Comparison of ENCODE assay signal across 8 cellular contexts in the genomic region with DNA sequence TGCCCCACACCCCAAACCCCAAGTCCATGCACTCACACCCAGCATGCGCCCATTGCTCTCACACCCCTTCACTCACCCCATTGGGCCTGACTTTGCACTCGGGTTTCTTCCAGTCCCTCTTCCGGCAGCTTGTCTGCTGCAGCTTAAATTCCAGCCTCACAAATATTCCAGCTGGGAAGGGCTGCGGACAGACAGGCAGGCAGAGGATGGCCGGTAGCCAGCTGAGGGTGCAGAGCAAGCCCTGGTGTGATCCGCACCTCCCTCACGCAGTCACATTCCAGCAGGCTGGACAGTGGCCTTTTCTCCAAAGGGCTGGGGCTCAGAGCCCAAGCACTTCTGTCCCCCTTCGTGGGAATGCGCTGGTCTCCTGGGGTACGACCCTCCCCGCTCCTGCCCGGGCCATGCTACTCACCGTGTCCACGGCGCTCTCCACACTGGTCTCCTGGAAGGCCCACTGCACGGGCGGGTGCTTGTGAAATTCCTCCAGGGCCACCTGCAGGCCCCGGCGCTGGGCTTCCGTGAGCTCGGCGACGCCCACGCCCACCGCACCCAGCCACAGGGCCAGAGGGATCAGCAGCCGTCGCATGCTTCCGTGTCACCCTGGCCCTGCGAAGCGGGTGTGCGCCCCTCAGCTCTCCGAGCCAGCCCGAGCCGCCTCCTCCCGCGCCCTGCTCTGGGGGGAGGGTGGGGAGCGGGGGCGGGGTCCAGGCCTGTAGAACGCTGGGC.
DNase-seq lines count a peak whose midpoint lies in the region; ATAC-seq lines count a peak whose summit lies in the region.

No MANE protein-coding gene starts in this region.

- H3K4me3 Mint-ChIP-seq in activated naive CD8-positive, alpha-beta T cell treated with anti-CD3 and anti-CD28 coated beads, Interleukin-2, amount 50 U/mL, for 24 hours: no peak overlapping the region

- H3K27ac Mint-ChIP-seq in activated naive CD8-positive, alpha-beta T cell treated with anti-CD3 and anti-CD28 coated beads, Interleukin-2, amount 50 U/mL, for 24 hours: no peak overlapping the region

- no peaks in the 10 kb centered on the region for H3K9me3 Mint-ChIP-seq in activated naive CD8-positive, alpha-beta T cell treated with anti-CD3 and anti-CD28 coated beads, Interleukin-2, amount 50 U/mL, for 24 hours

- H3K27me3 Mint-ChIP-seq in activated naive CD8-positive, alpha-beta T cell treated with anti-CD3 and anti-CD28 coated beads, Interleukin-2, amount 50 U/mL, for 24 hours: peaks cover 37% of the 10 kb centered on the region

- peak overlapping the region; percentile 66 for H3K4me3 ChIP-seq in iPS-11a (ENCODE audit: low read depth, low read length)

- peaks cover 9% of the 10 kb centered on the region for H3K4me1 Mint-ChIP-seq in activated naive CD8-positive, alpha-beta T cell treated with anti-CD3 and anti-CD28 coated beads, Interleukin-2, amount 50 U/mL, for 24 hours

- peak; percentile 44 for ATAC-seq in activated naive CD8-positive, alpha-beta T cell treated with anti-CD3 and anti-CD28 coated beads, Interleukin-2, amount 50 U/mL, for 24 hours
- ATAC-seq in HG03520 (IDR thresholded peaks at IDR 0.05; ENCODE audit: unreplicated experiment) (no peak), HG02610 (IDR thresholded peaks at IDR 0.05; ENCODE audit: unreplicated experiment) (no peak)

- DNase-seq in EL (peak; percentile 54), retina (peak; percentile 67), SKM-1 treated with dmso at 0.1 percent for 144 hours (lab: John Stamatoyannopoulos, UW; ENCODE audit: unreplicated experiment) (no peak), pons (ENCODE audit: low spot score) (no peak)
- peak; percentile 26 for DNase-seq in activated naive CD8-positive, alpha-beta T cell treated with anti-CD3 and anti-CD28 coated beads, Interleukin-2, amount 50 U/mL, for 24 hours

- peaks cover 4% of the 10 kb centered on the region for H3K36me3 Mint-ChIP-seq in activated naive CD8-positive, alpha-beta T cell treated with anti-CD3 and anti-CD28 coated beads, Interleukin-2, amount 50 U/mL, for 24 hours (ENCODE audit: low read depth)

Comparison
In these comparisons a context has a peak if more than half of its experiments do, and no peak if none do; other contexts are left out.
1. DNase-seq: peak in EL (single experiment), activated naive CD8-positive, alpha-beta T cell treated with anti-CD3 and anti-CD28 coated beads, Interleukin-2, amount 50 U/mL, for 24 hours (single experiment) and retina (single experiment); none in SKM-1 treated with dmso at 0.1 percent for 144 hours (single experiment) and pons (single experiment).